1 cellular context compared by ENCODE assay signal in genomic region chr3:23728651-23729117, GRCh38.
TF ChIP-seq lines count a peak whose summit lies in the region.

No MANE protein-coding gene starts in this region.

TF ChIP-seq in HepG2, 621 proteins besides CTCF, POLR2A, EP300 and RAD21 (continued from another document):
- TF ChIP-seq UBTF (CRISPR knock-in tag; IDR thresholded peaks at IDR 0.05) (no peak), PCBP1 (IDR thresholded peaks at IDR 0.05; ENCODE audit: borderline replicate concordance, low read depth, low read length) (no peak), E2F1 (CRISPR knock-in tag; IDR thresholded peaks at IDR 0.05) (no peak), MED1 (CRISPR knock-in tag; IDR thresholded peaks at IDR 0.05) (no peak), ZFP90 (CRISPR knock-in tag; IDR thresholded peaks at IDR 0.05; ENCODE audit: borderline replicate concordance) (no peak), PRDM15 (CRISPR knock-in tag; IDR thresholded peaks at IDR 0.05) (no peak)
